Comparison of ENCODE assay signal across 15 cellular contexts in genomic region chr10:43074827-43075611, GRCh38. TPM values are rescaled to one million over a fixed set of nuclear protein-coding genes. Genes with fewer than 3 reads are reported as not detected.
DNase-seq lines count a peak whose midpoint lies in the region; ATAC-seq and TF ChIP-seq lines count a peak whose summit lies in the region.
"Had no signal": no experiment of that assay in that cellular context is flagged by ENCODE, and none has a peak within 500 bp of the region (broad histone marks: within the 10 kb centered on the region; RNA-seq: fewer than 3 reads in every experiment).

No MANE protein-coding gene starts in this region.

- TF ChIP-seq CTCF in chondrocyte (IDR thresholded peaks at IDR 0.05) (no peak), mucosa of descending colon (IDR thresholded peaks at IDR 0.05) (no peak), spleen (IDR thresholded peaks at IDR 0.05 in 8 of 11, conservative IDR thresholded peaks at IDR 0.05 in 3 of 11) (no peak), coronary artery (IDR thresholded peaks at IDR 0.05) (no peak)

- H3K27me3 Mint-ChIP-seq in activated T-helper 1 cell treated with anti-CD3 and anti-CD28 coated beads, Interleukin-12 subunit alpha, Interleukin-12 subunit beta, Interleukin-2, Interleukin-4 antibody, amounts not matched to agents 30 ng/mL and 10 ng/mL and 1 ng/mL, durations not matched to agents 14 hours and 24 hours and 36 hours (ENCODE audit: insufficient read depth), result peaks cover 24% of the 10 kb centered on the region
- H3K27me3 Mint-ChIP-seq in chondrocyte (ENCODE audit: low read depth), result peaks cover 58% of the 10 kb centered on the region

- no peak for ATAC-seq in mucosa of descending colon
- no peak for ATAC-seq in GM21390 (IDR thresholded peaks at IDR 0.05; ENCODE audit: unreplicated experiment)

- H3K4me3 ChIP-seq in mucosa of descending colon, result no peak overlapping the region
- H3K4me3 ChIP-seq in spleen, result no peak overlapping the region
- H3K4me3 ChIP-seq in coronary artery, result no peak overlapping the region
- H3K4me3 ChIP-seq: A549, GM12878 had no signal

- no peak overlapping the region for H3K27ac ChIP-seq in spleen
- H3K27ac ChIP-seq in coronary artery, result no peak overlapping the region
- H3K27ac ChIP-seq: A549, C4-2B had no signal

- H3K9me3 Mint-ChIP-seq in activated T-helper 1 cell treated with anti-CD3 and anti-CD28 coated beads, Interleukin-12 subunit alpha, Interleukin-12 subunit beta, Interleukin-2, Interleukin-4 antibody, amounts not matched to agents 30 ng/mL and 10 ng/mL and 1 ng/mL, durations not matched to agents 14 hours and 24 hours and 36 hours, result no peaks in the 10 kb centered on the region
- no peaks in the 10 kb centered on the region for H3K9me3 Mint-ChIP-seq in chondrocyte (ENCODE audit: low read depth)
- H3K9me3 Mint-ChIP-seq: CD4-positive, alpha-beta memory T cell; GM23338; H9 had no signal

- H3K36me3 ChIP-seq in mucosa of descending colon (ENCODE audit: low read depth), result no peaks in the 10 kb centered on the region
- H3K36me3 ChIP-seq in spleen, result no peaks in the 10 kb centered on the region

- DNase-seq in activated T-helper 1 cell treated with anti-CD3 and anti-CD28 coated beads, Interleukin-12 subunit alpha, Interleukin-12 subunit beta, Interleukin-2, Interleukin-4 antibody, amounts not matched to agents 30 ng/mL and 10 ng/mL and 1 ng/mL, durations not matched to agents 14 hours and 24 hours and 36 hours (ENCODE audit: low spot score), result no peak
- DNase-seq in chondrocyte (ENCODE audit: low spot score), result peak; percentile 86
- peak in 2 of 3 donors; percentile 16 to 20 for DNase-seq in mucosa of descending colon
- peak; percentile 57 for DNase-seq in spleen
- DNase-seq in coronary artery (ENCODE audit: low spot score), result no peak
- DNase-seq: CD4-positive, alpha-beta memory T cell; DMS79 had no signal

- H3K4me1 ChIP-seq in mucosa of descending colon (ENCODE audit: low read depth) (peaks cover 7% of the 10 kb centered on the region), spleen (peaks cover 3 to 28% (median 21%) of the 10 kb centered on the region in 6 donors)

- intact Hi-C loops in activated T-helper 1 cell treated with anti-CD3 and anti-CD28 coated beads, Interleukin-12 subunit alpha, Interleukin-12 subunit beta, Interleukin-2, Interleukin-4 antibody, amounts not matched to agents 30 ng/mL and 10 ng/mL and 1 ng/mL, durations not matched to agents 14 hours and 24 hours and 36 hours (cut with micrococcal nuclease), result loop anchor here (5.0 kb wide), 1 partner anchor 127 kb away; no protein-coding TSS in a partner anchor
- intact Hi-C loops in mucosa of descending colon (cut with DNase I, micrococcal nuclease), result no loop called here
- intact Hi-C loops in spleen (cut with DNase I; ENCODE audit: low total_unique reads), result no loop called here

- H3K4me3 Mint-ChIP-seq in activated T-helper 1 cell treated with anti-CD3 and anti-CD28 coated beads, Interleukin-12 subunit alpha, Interleukin-12 subunit beta, Interleukin-2, Interleukin-4 antibody, amounts not matched to agents 30 ng/mL and 10 ng/mL and 1 ng/mL, durations not matched to agents 14 hours and 24 hours and 36 hours, result peak overlapping the region; percentile 15
- H3K4me3 Mint-ChIP-seq in chondrocyte (ENCODE audit: unreplicated experiment), result no peak overlapping the region

- H3K36me3 Mint-ChIP-seq in activated T-helper 1 cell treated with anti-CD3 and anti-CD28 coated beads, Interleukin-12 subunit alpha, Interleukin-12 subunit beta, Interleukin-2, Interleukin-4 antibody, amounts not matched to agents 30 ng/mL and 10 ng/mL and 1 ng/mL, durations not matched to agents 14 hours and 24 hours and 36 hours (ENCODE audit: low read depth), result no peaks in the 10 kb centered on the region
- H3K36me3 Mint-ChIP-seq in chondrocyte (ENCODE audit: low read depth), result no peaks in the 10 kb centered on the region
- H3K36me3 Mint-ChIP-seq: CD4-positive, alpha-beta memory T cell had no signal

- no peak for TF ChIP-seq POLR2A in spleen (IDR thresholded peaks at IDR 0.05)

- H3K27me3 ChIP-seq in spleen (replicated peaks in 1 of 7), result peaks cover 0 to 80% (median 45%) of the 10 kb centered on the region in 7 donors
- H3K27me3 ChIP-seq: BE2C had no signal

- H3K9me3 ChIP-seq in mucosa of descending colon, result no peaks in the 10 kb centered on the region
- H3K9me3 ChIP-seq in spleen, result no peaks in the 10 kb centered on the region
- H3K9me3 ChIP-seq: A549, BE2C had no signal

- H3K4me1 Mint-ChIP-seq in activated T-helper 1 cell treated with anti-CD3 and anti-CD28 coated beads, Interleukin-12 subunit alpha, Interleukin-12 subunit beta, Interleukin-2, Interleukin-4 antibody, amounts not matched to agents 30 ng/mL and 10 ng/mL and 1 ng/mL, durations not matched to agents 14 hours and 24 hours and 36 hours (ENCODE audit: low read depth), result peaks cover 6% of the 10 kb centered on the region
- peaks cover 8% of the 10 kb centered on the region for H3K4me1 Mint-ChIP-seq in chondrocyte (ENCODE audit: low read depth)

- 87 to 96% (median 90%) methylated on average over 10 to 12 of the region's 12 CpGs for WGBS in spleen, 5 donors

- no peak overlapping the region for H3K27ac Mint-ChIP-seq in activated T-helper 1 cell treated with anti-CD3 and anti-CD28 coated beads, Interleukin-12 subunit alpha, Interleukin-12 subunit beta, Interleukin-2, Interleukin-4 antibody, amounts not matched to agents 30 ng/mL and 10 ng/mL and 1 ng/mL, durations not matched to agents 14 hours and 24 hours and 36 hours
- H3K27ac Mint-ChIP-seq in chondrocyte (ENCODE audit: unreplicated experiment), result no peak overlapping the region
- H3K27ac Mint-ChIP-seq: CD4-positive, alpha-beta memory T cell; GM23338; H9 had no signal

RNA-seq across cellular contexts. Expression of gene RET, which starts 1.9 kb away (rescaled TPM):
- 0.27 and 0.31 TPM in 2 replicates for total RNA-seq in activated T-helper 1 cell treated with anti-CD3 and anti-CD28 coated beads, Interleukin-12 subunit alpha, Interleukin-12 subunit beta, Interleukin-2, Interleukin-4 antibody, amounts not matched to agents 30 ng/mL and 10 ng/mL and 1 ng/mL, durations not matched to agents 14 hours and 24 hours and 36 hours
- total RNA-seq in chondrocyte, result 0.12 to 0.18 TPM in 2 of 3 replicates, not detected in the other
- 10 to 100 TPM in 1 of 3 donors, 1 to 10 TPM in 1, under 1 TPM in 1; 0.84 to 13.5 (median 1.6) TPM for total RNA-seq in mucosa of descending colon
- total RNA-seq in spleen, result under 1 TPM in 5 of 7 donors, not detected in 2; 0.30 to 0.54 (median 0.34) TPM
- polyA plus RNA-seq in spleen, result under 1 TPM; 0.02 to 0.11 (median 0.10) TPM
- total RNA-seq: CD4-positive, alpha-beta memory T cell; GM12878; HT-29 had no signal
- polyA plus RNA-seq: CD4-positive, alpha-beta memory T cell; GM12878 had no signal

Comparison
In these comparisons a context has a peak if more than half of its experiments do, and no peak if none do; other contexts are left out.
1. DNase-seq: peak in chondrocyte (single experiment), mucosa of descending colon (2 of 3) and spleen (single experiment); none in activated T-helper 1 cell treated with anti-CD3 and anti-CD28 coated beads, Interleukin-12 subunit alpha, Interleukin-12 subunit beta, Interleukin-2, Interleukin-4 antibody, amounts not matched to agents 30 ng/mL and 10 ng/mL and 1 ng/mL, durations not matched to agents 14 hours and 24 hours and 36 hours (single experiment) and coronary artery (single experiment).